In the genomic region with DNA sequence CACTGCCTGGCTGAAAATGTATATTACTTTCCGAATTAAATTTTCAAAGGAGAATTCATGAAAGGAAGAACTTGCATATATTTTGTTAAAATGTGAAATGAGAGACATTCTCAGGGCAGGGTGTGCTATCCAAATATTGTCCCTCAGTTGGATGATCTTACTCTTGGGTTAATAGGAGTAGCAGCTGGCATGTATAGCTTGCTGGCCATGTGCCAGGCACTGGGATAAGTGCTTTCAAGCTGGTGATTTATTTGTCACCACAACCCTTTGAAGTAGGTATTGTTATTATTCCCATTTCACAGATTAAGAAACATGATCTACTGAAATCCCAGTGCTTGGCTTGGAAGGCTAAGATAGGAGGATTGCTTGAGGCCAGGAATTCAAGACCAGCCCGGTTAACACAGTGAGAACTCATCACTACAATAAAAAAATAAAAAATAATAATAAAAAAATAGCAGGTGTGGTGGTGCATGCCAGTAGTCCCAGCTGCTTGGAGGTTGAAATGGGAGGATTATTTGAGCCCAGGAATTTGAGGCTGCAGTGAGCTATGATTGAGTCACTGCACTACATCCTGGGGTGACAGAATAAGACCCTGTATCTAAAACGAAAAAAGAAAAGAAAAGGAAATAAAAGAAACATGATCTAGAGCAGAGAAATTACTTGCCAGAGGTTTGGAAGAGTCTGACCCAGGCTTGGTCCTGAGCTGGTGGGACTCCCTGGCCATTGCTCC, we compare ENCODE assay signal across 21 cellular contexts. TPM values are rescaled to one million over a fixed set of nuclear protein-coding genes. Genes with fewer than 3 reads are reported as not detected.
DNase-seq lines count a peak whose midpoint lies in the region; ATAC-seq, FAIRE-seq and TF ChIP-seq lines count a peak whose summit lies in the region.
"Had no signal": no experiment of that assay in that cellular context is flagged by ENCODE, and none has a peak within 500 bp of the region (broad histone marks: within the 10 kb centered on the region; RNA-seq: fewer than 3 reads in every experiment).

No MANE protein-coding gene starts in this region.

- no peaks in the 10 kb centered on the region for H3K9me1 ChIP-seq in K562 (ENCODE audit: control insufficient read depth, insufficient read depth, low read length)

- no peak for ATAC-seq in K562
- no peak for ATAC-seq in gastroesophageal sphincter
- ATAC-seq: activated CD8-positive, alpha-beta T cell treated with anti-CD3 and anti-CD28 coated beads, Interleukin-2, amount 10 ng/mL, durations not matched to agents 7 days and 5 days; activated T-cell treated with anti-CD3 and anti-CD28 coated beads, Interleukin-2, amount 50 U/mL, for 4 hours; left lung had no signal

- TF ChIP-seq CTCF in K562 (IDR thresholded peaks at IDR 0.05 in 2 of 3, conservative IDR thresholded peaks at IDR 0.05 in 1 of 3; ENCODE audit: insufficient read depth in 2 of 3, low read depth in 1 of 3, low read length in 3 of 3) (no peak), gastroesophageal sphincter (IDR thresholded peaks at IDR 0.05) (no peak), esophagus squamous epithelium (IDR thresholded peaks at IDR 0.05) (no peak)

- H3K4me1 ChIP-seq in K562 (replicated peaks in 1 of 2; ENCODE audit: control insufficient read depth in 2 of 2, insufficient read depth in 2 of 2, low read length in 2 of 2) (no peaks in the 10 kb centered on the region), gastroesophageal sphincter (no peaks in the 10 kb centered on the region), esophagus squamous epithelium (no peaks in the 10 kb centered on the region)
- H3K4me1 ChIP-seq: stomach had no signal

- no peak for TF ChIP-seq RAD21 in K562 (CRISPR knock-in tag; conservative IDR thresholded peaks at IDR 0.05 in 1 of 2, IDR thresholded peaks at IDR 0.05 in 1 of 2)

- no peaks in the 10 kb centered on the region for H3K79me2 ChIP-seq in K562 (ENCODE audit: control insufficient read depth, insufficient read depth, low read length)

- H3K9ac ChIP-seq in K562 (ENCODE audit: insufficient read depth in 1 of 2, low read depth in 2 of 2, low read length in 2 of 2), result no peak overlapping the region

- H3K36me3 ChIP-seq in K562 (ENCODE audit: control insufficient read depth, insufficient read depth, low read length) (no peaks in the 10 kb centered on the region), gastroesophageal sphincter (no peaks in the 10 kb centered on the region), esophagus squamous epithelium (no peaks in the 10 kb centered on the region)
- H3K36me3 ChIP-seq: left lung, stomach, upper lobe of left lung had no signal

- 0% methylated on average over 3 of the region's 3 CpGs for WGBS in K562 (ENCODE audit: insufficient coverage, low coverage, missing lambda C conversion rate)
- WGBS in gastroesophageal sphincter (ENCODE audit: low coverage in 1 of 2), 2 donors, result 65% methylated on average over 3 of the region's 3 CpGs
- 61 to 62% methylated on average over 3 of the region's 3 CpGs for WGBS in esophagus squamous epithelium, 2 donors

- no peak for TF ChIP-seq EP300 in K562 (IDR thresholded peaks at IDR 0.05; ENCODE audit: low read length)
- no peak for TF ChIP-seq EP300 in gastroesophageal sphincter (IDR thresholded peaks at IDR 0.05)

- TF ChIP-seq POLR2A in K562 (conservative IDR thresholded peaks at IDR 0.05), result no peak
- no peak for TF ChIP-seq POLR2A in gastroesophageal sphincter (IDR thresholded peaks at IDR 0.05)
- TF ChIP-seq POLR2A in esophagus squamous epithelium (IDR thresholded peaks at IDR 0.05), result no peak

- DNase-seq in NCI-H1417 (lab: John Stamatoyannopoulos, UW) (peak; percentile 49 to 80 (median 53)), NCI-H1417 treated with DMSO at 0.1 percent for 48 hours (lab: John Stamatoyannopoulos, UW) (no peak), NCI-H1105 (lab: John Stamatoyannopoulos, UW) (peak; percentile 51), NCI-H524 (lab: John Stamatoyannopoulos, UW) (peak; percentile 81 to 93), K562 (ENCODE audit: extremely low read depth in 1 of 4, low spot score in 3 of 4) (no peak), esophagus squamous epithelium (lab: John Stamatoyannopoulos, UW) (no peak)
- DNase-seq in central memory CD4-positive, alpha-beta T cell, result no peak
- DNase-seq: activated CD8-positive, alpha-beta T cell treated with anti-CD3 and anti-CD28 coated beads, Interleukin-2, amount 10 ng/mL, durations not matched to agents 7 days and 5 days; activated T-cell treated with anti-CD3 and anti-CD28 coated beads, Interleukin-2, amount 50 U/mL, for 4 hours; effector memory CD4-positive, alpha-beta T cell; HFFc6; left lung; NCI-H526 treated with DMSO at 0.1 percent for 48 hours; stimulated activated CD4-positive, alpha-beta T cell treated with anti-CD3 and anti-CD28 coated beads, Interleukin-4, amount 100 ng/mL, for 1 hour; stomach; upper lobe of left lung had no signal

- no peak overlapping the region for H3K4me2 ChIP-seq in K562 (ENCODE audit: insufficient read depth, low read length)
- H3K4me2 ChIP-seq: smooth muscle cell had no signal

- POLR2A ChIA-PET in K562 (lab: Yijun Ruan, JAX), result interaction anchor here (1.0 kb wide), 1 partner anchor 9 kb away, joined by 3 read pairs; no protein-coding TSS in a partner anchor

- intact Hi-C loops in K562 (cut with micrococcal nuclease), result no loop called here
- intact Hi-C loops in esophagus squamous epithelium (cut with DNase I), result no loop called here

- H3K4me3 ChIP-seq in K562, result no peak overlapping the region
- H3K4me3 ChIP-seq in gastroesophageal sphincter, result no peak overlapping the region
- no peak overlapping the region for H3K4me3 ChIP-seq in esophagus squamous epithelium
- H3K4me3 ChIP-seq: left lung, SK-N-MC, smooth muscle cell, stomach, upper lobe of left lung had no signal

- H3K9me3 ChIP-seq in K562 (replicated peaks; ENCODE audit: control insufficient read depth, insufficient read depth, low read depth, low read length) (no peaks in the 10 kb centered on the region), gastroesophageal sphincter (no peaks in the 10 kb centered on the region), esophagus squamous epithelium (no peaks in the 10 kb centered on the region)
- H3K9me3 ChIP-seq: left lung, stomach, upper lobe of left lung had no signal

- no peak overlapping the region for H3K27ac ChIP-seq in K562 (ENCODE audit: extremely low read depth, low read depth, low read length)
- H3K27ac ChIP-seq in gastroesophageal sphincter, result no peak overlapping the region
- H3K27ac ChIP-seq in esophagus squamous epithelium, result no peak overlapping the region
- H3K27ac ChIP-seq: 22Rv1, left lung, SK-N-MC, stomach, upper lobe of left lung had no signal

- no peak overlapping the region for H2AFZ ChIP-seq in K562 (ENCODE audit: low read depth, low read length)

- in situ Hi-C loops in K562 (cut with MboI), result no loop called here

- no peak for FAIRE-seq in K562 (lab: Jason Lieb, UNC)
- FAIRE-seq: D721Med had no signal

- no peaks in the 10 kb centered on the region for H4K20me1 ChIP-seq in K562 (replicated peaks; ENCODE audit: control insufficient read depth, insufficient read depth, low read length)

- CTCF ChIA-PET in K562 (lab: Yijun Ruan, JAX; ENCODE audit: low intra/inter-chr PET ratio), result no interaction called here

- H3K27me3 ChIP-seq in K562 (ENCODE audit: control insufficient read depth in 2 of 2, insufficient read depth in 2 of 2, low read length in 2 of 2) (peaks cover 11 to 27% of the 10 kb centered on the region in 2 experiments; a peak in 4 of 5 replicates), gastroesophageal sphincter (peaks cover 27% of the 10 kb centered on the region), esophagus squamous epithelium (peaks cover 0 to 6% (median 0%) of the 10 kb centered on the region in 4 donors)
- H3K27me3 ChIP-seq: upper lobe of left lung had no signal

- BruUV-seq in K562 (replicated peaks; lab: Mats Ljungman, UMichigan), result no TSS peak

TF ChIP-seq in K562, 482 proteins besides CTCF, POLR2A, EP300 and RAD21:
- TF ChIP-seq THRAP3 (IDR thresholded peaks at IDR 0.05; ENCODE audit: borderline replicate concordance) (no peak), ZSCAN32 (CRISPR knock-in tag; IDR thresholded peaks at IDR 0.05) (no peak), NFIC (IDR thresholded peaks at IDR 0.05) (peak; percentile 55; the same call in 1 of the 2 replicates)

RNA-seq across cellular contexts. Expression of a gene that starts 11.6 kb away (rescaled TPM):
- total RNA-seq in K562 (2011; cell fraction: chromatin; rRNA removed; ENCODE audit: low replicate concordance), result 26.8 and 64.4 TPM in 2 replicates
- 9.5 and 10.9 TPM in 2 replicates for total RNA-seq in K562 (2011; cell fraction: nucleolus; rRNA removed)
- 33.8 and 54.4 TPM in 2 replicates for total RNA-seq in K562 (2011; cell fraction: nucleoplasm; rRNA removed)
- 48.0 and 55.9 TPM in 2 replicates for total RNA-seq in K562 (2014; rRNA removed)
- total RNA-seq in K562 (2014; rRNA removed; fragmentation: Illumina TruSeq; extraction: Trizol), result 81.3 and 93.6 TPM in 2 replicates
- total RNA-seq in K562 (2015; rRNA removed; fragmentation: Illumina TruSeq; extraction: Trizol), result 70.0 and 76.7 TPM in 2 replicates
- 34.1 and 37.0 TPM in 2 replicates for total RNA-seq in K562 (2021)
- 26.9 and 39.3 TPM in 2 replicates for polyA plus RNA-seq in K562 (2011; rRNA removed)
- 5.2 and 20.5 TPM in 2 replicates for polyA plus RNA-seq in K562 (2011; cell fraction: cytosol; rRNA removed)
- 13.5 and 23.0 TPM in 2 replicates for polyA plus RNA-seq in K562 (2011; cell fraction: nucleus; rRNA removed)
- 27.6 and 49.8 TPM in 2 replicates for polyA plus RNA-seq in K562 (2012)
- 66.1 and 85.1 TPM in 2 replicates for polyA plus RNA-seq in K562 (2014; fragmentation: Illumina TruSeq; extraction: Trizol)
- polyA plus RNA-seq in K562 (2014; fragmentation: Nextera tagmentation; extraction: Ambion mirVana), result 100 to 1,000 TPM; 148 to 153 TPM
- polyA plus RNA-seq in K562 (2014; rRNA removed), result 65.0 and 71.4 TPM in 2 replicates
- 27.7 and 32.2 TPM in 2 replicates for polyA minus RNA-seq in K562 (2011; rRNA and poly(A)+ RNA removed)
- polyA minus RNA-seq in K562 (2011; cell fraction: cytosol; rRNA and poly(A)+ RNA removed), result 9.1 and 11.1 TPM in 2 replicates
- 17.2 and 31.8 TPM in 2 replicates for polyA minus RNA-seq in K562 (2011; cell fraction: nucleus; rRNA and poly(A)+ RNA removed)
- 10 to 100 TPM; 13.8 to 21.0 (median 14.6) TPM for total RNA-seq in gastroesophageal sphincter
- 10 to 100 TPM; 35.3 to 73.5 (median 51.9) TPM for total RNA-seq in esophagus squamous epithelium

Comparison
In these comparisons a context has a peak if more than half of its experiments do, and no peak if none do; other contexts are left out.
1. DNase-seq: peak in NCI-H1417 (3 of 3), NCI-H1105 (single experiment) and NCI-H524 (2 of 2); none in NCI-H1417 treated with DMSO at 0.1 percent for 48 hours (single experiment), K562 (0 of 4), esophagus squamous epithelium (single experiment) and central memory CD4-positive, alpha-beta T cell (single experiment).